In the genomic region with DNA sequence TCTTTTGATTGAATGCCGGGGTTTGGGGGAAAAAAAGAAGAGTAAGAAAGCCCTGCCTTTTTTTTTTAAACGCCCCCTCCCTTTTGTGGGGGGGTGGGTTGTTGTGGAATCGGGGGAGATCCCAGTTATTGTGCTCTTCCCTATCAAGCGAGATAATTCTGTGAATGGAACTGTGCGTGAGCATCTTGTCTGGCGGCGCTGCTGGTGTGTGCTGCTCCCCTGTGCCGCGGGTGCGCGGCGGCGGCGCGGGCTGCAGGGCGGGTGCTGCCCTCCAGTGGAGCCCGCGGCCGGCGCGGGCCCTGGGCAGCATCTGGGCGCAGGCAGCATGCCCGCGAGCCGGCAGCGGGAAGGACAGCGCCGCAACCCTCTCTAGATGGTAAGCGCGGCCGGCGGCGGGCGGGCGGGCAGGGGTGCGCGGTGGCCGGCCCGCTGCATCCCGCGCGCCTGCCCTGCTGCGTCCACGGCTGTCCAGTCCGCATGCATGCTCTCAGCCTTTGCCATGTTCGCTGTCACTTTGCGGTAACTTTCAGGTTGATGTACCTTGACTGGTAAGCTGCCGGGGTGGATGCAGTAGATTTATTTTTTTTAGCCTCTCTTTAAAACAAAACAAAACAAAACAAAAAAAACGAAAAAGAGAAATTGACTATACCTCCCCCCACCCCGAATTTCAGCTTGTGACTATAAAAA, we compare ENCODE assay signal across 8 cellular contexts.
A peak's percentile ranks its signal among the peaks of the same experiment; 100 is the strongest.
DNase-seq lines count a peak whose midpoint lies in the region; ATAC-seq and TF ChIP-seq lines count a peak whose summit lies in the region.

No MANE protein-coding gene starts in this region.

- peak; percentile 77 for TF ChIP-seq RAD21 in Ishikawa (IDR thresholded peaks at IDR 0.05; ENCODE audit: low read depth)

- ATAC-seq in HG03139 (IDR thresholded peaks at IDR 0.05; ENCODE audit: unreplicated experiment) (no peak), GM21717 (IDR thresholded peaks at IDR 0.05; ENCODE audit: unreplicated experiment) (no peak)

- in situ Hi-C loops in astrocyte of the spinal cord (cut with HindIII; ENCODE audit: low sequenced_read_pairs), result no loop called here

- DNase-seq in DMS53 (lab: John Stamatoyannopoulos, UW), result peak; percentile 93
- peak; percentile 30 for DNase-seq in SKM-1 (lab: John Stamatoyannopoulos, UW; ENCODE audit: unreplicated experiment)
- DNase-seq in astrocyte of the spinal cord (ENCODE audit: low read depth, low spot score), result peak; percentile 66
- DNase-seq in hippocampal formation (lab: John Stamatoyannopoulos, UW), result peak; percentile 63 to 64
- DNase-seq in renal cortical epithelial cell (ENCODE audit: low read depth), result peak; percentile 34

- TF ChIP-seq EP300 in Ishikawa (IDR thresholded peaks at IDR 0.05; ENCODE audit: borderline replicate concordance), result no peak

- peak overlapping the region; percentile 41 for H3K4me3 ChIP-seq in astrocyte of the spinal cord (ENCODE audit: low read depth, low read length)

- peak; percentile 45 for TF ChIP-seq CTCF in astrocyte of the spinal cord (IDR thresholded peaks at IDR 0.05; ENCODE audit: low read depth, low read length)

TF ChIP-seq in Ishikawa, 13 proteins besides CTCF, POLR2A, EP300 and RAD21:
- no peak for TF ChIP-seq EGR1 (IDR thresholded peaks at IDR 0.05)
- TF ChIP-seq, protein P1, sequence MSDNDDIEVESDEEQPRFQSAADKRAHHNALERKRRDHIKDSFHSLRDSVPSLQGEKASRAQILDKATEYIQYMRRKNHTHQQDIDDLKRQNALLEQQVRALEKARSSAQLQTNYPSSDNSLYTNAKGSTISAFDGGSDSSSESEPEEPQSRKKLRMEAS (IDR thresholded peaks at IDR 0.05), result 0 out of 2 replicates have a peak, but pooled peaks have one; percentile 27

Comparison
In these comparisons a context has a peak if more than half of its experiments do, and no peak if none do; other contexts are left out.
1. DNase-seq: peak in every context shown above with its lines; median percentile 93 in DMS53; 66 in astrocyte of the spinal cord; 64 in hippocampal formation; 34 in renal cortical epithelial cell; 30 in SKM-1.